ENCODE assay signal across 14 cellular contexts in the genomic region with DNA sequence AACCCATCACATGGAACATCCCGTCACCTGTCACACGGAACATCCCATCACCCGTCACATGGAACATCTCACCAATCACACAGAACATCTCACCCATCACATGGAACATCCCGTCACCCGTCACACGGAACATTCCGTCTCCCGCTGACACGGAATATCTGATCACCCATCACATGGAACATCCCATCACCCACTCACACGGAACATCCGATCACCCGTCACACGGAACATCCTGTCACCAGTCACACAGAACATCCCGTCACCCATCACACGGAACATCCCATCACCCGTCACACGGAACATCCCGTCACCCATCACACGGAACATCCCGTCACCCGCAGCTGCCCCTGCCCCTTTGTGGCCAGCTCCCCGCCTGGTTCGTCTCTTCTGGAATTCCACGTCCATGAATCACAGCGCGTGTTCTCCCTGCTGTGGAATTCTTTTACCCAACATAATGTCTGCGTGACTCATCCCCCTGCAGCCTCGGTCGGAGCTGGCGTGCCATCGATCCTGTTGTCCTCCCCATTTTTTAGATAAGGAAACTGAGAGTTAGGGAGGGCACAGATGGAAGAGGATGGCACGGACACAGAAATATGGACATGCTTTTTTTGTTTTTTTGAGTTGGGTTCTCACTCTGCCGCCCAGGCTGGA. TPM values are rescaled to one million over a fixed set of nuclear protein-coding genes. Genes with fewer than 3 reads are reported as not detected.
DNase-seq lines count a peak whose midpoint lies in the region; ATAC-seq, FAIRE-seq and TF ChIP-seq lines count a peak whose summit lies in the region.
"Had no signal": no experiment of that assay in that cellular context is flagged by ENCODE, and none has a peak within 500 bp of the region (broad histone marks: within the 10 kb centered on the region; RNA-seq: fewer than 3 reads in every experiment).

No MANE protein-coding gene starts in this region.

- H3K4me3 ChIP-seq in AG09309 (ENCODE audit: control insufficient read depth, low read depth, low read length) (no peak overlapping the region), brain microvascular endothelial cell (ENCODE audit: low read depth, low read length) (no peak overlapping the region), lower lobe of right lung (no peak overlapping the region)
- H3K4me3 ChIP-seq: heart right ventricle, Peyer's patch had no signal

- peak; percentile 92 for DNase-seq in AG09309 (ENCODE audit: low read depth)
- DNase-seq in HT1080 (ENCODE audit: low read depth), result peak; percentile 85
- DNase-seq in brain microvascular endothelial cell, result peak; percentile 99
- peak; percentile 84 for DNase-seq in kidney glomerular epithelial cell (lab: John Stamatoyannopoulos, UW)
- DNase-seq in GM19239 (ENCODE audit: insufficient read length, low spot score), result no peak
- no peak for DNase-seq in SHP77 (lab: John Stamatoyannopoulos, UW)
- no peak for DNase-seq in lower lobe of right lung
- DNase-seq: activated CD4-positive, alpha-beta T cell treated with anti-CD3 and anti-CD28 coated beads, Interleukin-2, amount 10 ng/mL, durations not matched to agents 7 days and 5 days; aorta; heart right ventricle; naive thymus-derived CD4-positive, alpha-beta T cell; NCI-H1694; Peyer's patch had no signal

- TF ChIP-seq CTCF in AG09309 (IDR thresholded peaks at IDR 0.05; ENCODE audit: control insufficient read depth, insufficient read depth, low read depth, low read length, missing control alignments) (no peak), brain microvascular endothelial cell (IDR thresholded peaks at IDR 0.05; ENCODE audit: low read depth, low read length, missing control alignments) (no peak), lower lobe of right lung (IDR thresholded peaks at IDR 0.05) (no peak)

- ATAC-seq in HG02678 (IDR thresholded peaks at IDR 0.05; ENCODE audit: unreplicated experiment), result no peak
- no peak for ATAC-seq in lower lobe of right lung
- ATAC-seq: naive thymus-derived CD4-positive, alpha-beta T cell had no signal

- in situ Hi-C loops in brain microvascular endothelial cell (cut with HindIII; ENCODE audit: low pct_ligation_motif_present, low sequenced_read_pairs), result no loop called here

- no peaks in the 10 kb centered on the region for H3K27me3 ChIP-seq in brain microvascular endothelial cell (replicated peaks)
- H3K27me3 ChIP-seq in lower lobe of right lung (ENCODE audit: low read depth), result peaks cover 10% of the 10 kb centered on the region
- H3K27me3 ChIP-seq: Peyer's patch had no signal

- H3K4me1 ChIP-seq in lower lobe of right lung, result peaks cover 16% of the 10 kb centered on the region

- intact Hi-C loops in lower lobe of right lung (cut with DNase I), result no loop called here

- H3K27ac ChIP-seq in brain microvascular endothelial cell (peak overlapping the region; percentile 88), lower lobe of right lung (no peak overlapping the region)
- H3K27ac ChIP-seq: heart right ventricle had no signal

- H3K9me3 ChIP-seq in lower lobe of right lung, result no peaks in the 10 kb centered on the region
- H3K9me3 ChIP-seq: heart right ventricle, Peyer's patch had no signal

- no peaks in the 10 kb centered on the region for H3K36me3 ChIP-seq in brain microvascular endothelial cell (replicated peaks)
- no peaks in the 10 kb centered on the region for H3K36me3 ChIP-seq in lower lobe of right lung
- H3K36me3 ChIP-seq: heart right ventricle, Peyer's patch had no signal

- no peak for FAIRE-seq in GM19239 (lab: Jason Lieb, UNC)

RNA-seq across cellular contexts. Expression of gene CPNE7, which starts 5.6 kb away (rescaled TPM):
- 0.87 TPM in 1 of 2 replicates, not detected in the other for total RNA-seq in HT1080 (2014; rRNA removed; shearing (Covaris generic))
- 1.1 and 1.6 TPM in 2 replicates for polyA plus RNA-seq in HT1080 (2015; cell fraction: cytosol; rRNA removed)
- polyA plus RNA-seq in HT1080 (2015; cell fraction: nucleus; rRNA removed), result 36.0 and 36.8 TPM in 2 replicates
- total RNA-seq in lower lobe of right lung, result 0.35 TPM
- polyA plus RNA-seq: naive thymus-derived CD4-positive, alpha-beta T cell had no signal

RNA-seq across cellular contexts. Expression of gene RPL13, which starts 20.7 kb away (rescaled TPM):
- 4,778 and 6,062 TPM in 2 replicates for total RNA-seq in HT1080 (2014; rRNA removed; shearing (Covaris generic))
- 7,134 and 7,194 TPM in 2 replicates for polyA plus RNA-seq in HT1080 (2015; cell fraction: cytosol; rRNA removed)
- polyA plus RNA-seq in HT1080 (2015; cell fraction: nucleus; rRNA removed), result 2,253 and 2,304 TPM in 2 replicates
- total RNA-seq in lower lobe of right lung, result 1,727 TPM

RNA-seq across cellular contexts. Expression of gene DPEP1, which starts 32.3 kb away (rescaled TPM):
- not detected in 2 replicates for total RNA-seq in HT1080 (2014; rRNA removed; shearing (Covaris generic))
- polyA plus RNA-seq in HT1080 (2015; cell fraction: cytosol; rRNA removed), result not detected in 2 replicates
- not detected in 2 replicates for polyA plus RNA-seq in HT1080 (2015; cell fraction: nucleus; rRNA removed)
- total RNA-seq in lower lobe of right lung, result 0.59 TPM
- total RNA-seq: activated CD4-positive, alpha-beta T cell treated with anti-CD3 and anti-CD28 coated beads, Interleukin-2, amount 10 ng/mL, durations not matched to agents 7 days and 5 days; aorta; heart right ventricle; naive thymus-derived CD4-positive, alpha-beta T cell had no signal
- polyA plus RNA-seq: naive thymus-derived CD4-positive, alpha-beta T cell had no signal

Comparison
In these comparisons a context has a peak if more than half of its experiments do, and no peak if none do; other contexts are left out.
1. DNase-seq: peak in AG09309 (single experiment), HT1080 (single experiment), brain microvascular endothelial cell (single experiment) and kidney glomerular epithelial cell (single experiment); none in GM19239 (single experiment), SHP77 (0 of 2) and lower lobe of right lung (single experiment).